Comparison of ENCODE assay signal across 20 cellular contexts in genomic region chr1:104064391-104064790, GRCh38.
"Had no signal": no experiment of that assay in that cellular context is flagged by ENCODE, and none has a peak within 500 bp of the region (broad histone marks: within the 10 kb centered on the region; RNA-seq: fewer than 3 reads in every experiment).

No MANE protein-coding gene starts in this region.

- H3K4me1 Mint-ChIP-seq: activated CD8-positive, alpha-beta memory T cell treated with anti-CD3 and anti-CD28 coated beads, Interleukin-2, amount 10 ng/mL, durations not matched to agents 7 days and 5 days had no signal

- H3K36me3 ChIP-seq: cardiac muscle cell, esophagus squamous epithelium, heart left ventricle, pancreas, thoracic aorta had no signal

- H3K27ac ChIP-seq: cardiac muscle cell, esophagus squamous epithelium, heart left ventricle, pancreas, thoracic aorta had no signal

- H3K4me3 ChIP-seq: cardiac muscle cell, esophagus squamous epithelium, heart left ventricle, pancreas, thoracic aorta had no signal

- DNase-seq: activated CD4-positive, alpha-beta T cell treated with anti-CD3 and anti-CD28 coated beads for 1 hour; activated CD4-positive, alpha-beta T cell treated with anti-CD3 and anti-CD28 coated beads, Interleukin-2, amount 50 U/mL, for 48 hours; activated CD8-positive, alpha-beta memory T cell treated with anti-CD3 and anti-CD28 coated beads, Interleukin-2, amount 10 ng/mL, durations not matched to agents 7 days and 5 days; activated gamma-delta T cell; activated T-cell treated with anti-CD3 and anti-CD28 coated beads, Interleukin-2, amount 50 U/mL, for 4 hours; amygdala; esophagus squamous epithelium; heart left ventricle; kidney; left ventricle myocardium superior; mesendoderm; pancreas; stimulated activated CD4-positive, alpha-beta T cell treated with anti-CD3 and anti-CD28 coated beads, Interleukin-4, amount 100 ng/mL, for 1 hour; stimulated activated CD8-positive, alpha-beta memory T cell treated with anti-CD3 and anti-CD28 coated beads, Interleukin-4, amount 100 ng/mL, for 48 hours had no signal

- H3K36me3 Mint-ChIP-seq: activated CD8-positive, alpha-beta memory T cell treated with anti-CD3 and anti-CD28 coated beads, Interleukin-2, amount 10 ng/mL, durations not matched to agents 7 days and 5 days; activated naive CD8-positive, alpha-beta T cell had no signal

- ATAC-seq: activated CD8-positive, alpha-beta memory T cell treated with anti-CD3 and anti-CD28 coated beads, Interleukin-2, amount 10 ng/mL, durations not matched to agents 7 days and 5 days; activated T-cell treated with anti-CD3 and anti-CD28 coated beads, Interleukin-2, amount 50 U/mL, for 4 hours; heart left ventricle; left ventricle myocardium superior; pancreas had no signal

- FAIRE-seq: colon, frontal cortex, kidney, pancreas had no signal

- H3K27me3 ChIP-seq: cardiac muscle cell, esophagus squamous epithelium, heart left ventricle, pancreas had no signal

- H3K4me3 Mint-ChIP-seq: activated CD8-positive, alpha-beta memory T cell treated with anti-CD3 and anti-CD28 coated beads, Interleukin-2, amount 10 ng/mL, durations not matched to agents 7 days and 5 days; activated naive CD8-positive, alpha-beta T cell; activated T-cell treated with anti-CD3 and anti-CD28 coated beads, Interleukin-2, amount 50 U/mL, for 4 hours; stimulated activated naive CD8-positive, alpha-beta T cell treated with anti-CD3 and anti-CD28 coated beads, Interleukin-15, Interleukin-2, amounts not matched to agents 100 ng/mL and 50 ng/mL, for 24 hours had no signal

- H3K9me3 ChIP-seq: esophagus squamous epithelium, pancreas, thoracic aorta had no signal

- H3K4me1 ChIP-seq: esophagus squamous epithelium, heart left ventricle, pancreas had no signal

- H3K27me3 Mint-ChIP-seq: activated CD8-positive, alpha-beta memory T cell treated with anti-CD3 and anti-CD28 coated beads, Interleukin-2, amount 10 ng/mL, durations not matched to agents 7 days and 5 days; activated naive CD8-positive, alpha-beta T cell; stimulated activated naive CD8-positive, alpha-beta T cell treated with anti-CD3 and anti-CD28 coated beads, Interleukin-15, Interleukin-2, amounts not matched to agents 100 ng/mL and 50 ng/mL, for 24 hours had no signal

- H3K27ac Mint-ChIP-seq: activated CD8-positive, alpha-beta memory T cell treated with anti-CD3 and anti-CD28 coated beads, Interleukin-2, amount 10 ng/mL, durations not matched to agents 7 days and 5 days; activated naive CD8-positive, alpha-beta T cell; stimulated activated naive CD8-positive, alpha-beta T cell treated with anti-CD3 and anti-CD28 coated beads, Interleukin-15, Interleukin-2, amounts not matched to agents 100 ng/mL and 50 ng/mL, for 24 hours had no signal
